ENCODE assay signal across 7 cellular contexts in genomic region chr2:9608491-9608890, GRCh38. TPM values are rescaled to one million over a fixed set of nuclear protein-coding genes. Genes with fewer than 3 reads are reported as not detected.
DNase-seq lines count a peak whose midpoint lies in the region; ATAC-seq, FAIRE-seq and TF ChIP-seq lines count a peak whose summit lies in the region.
"Not testable (repeated sequence)": the region's sequence is repeated elsewhere in the genome, so short reads cannot be mapped to it uniquely, and the experiment has no call there.

No MANE protein-coding gene starts in this region.

- H2AFZ ChIP-seq in K562 (ENCODE audit: low read depth, low read length) = not testable (repeated sequence)

- H3K9me3 ChIP-seq in K562 (replicated peaks; ENCODE audit: control insufficient read depth, insufficient read depth, low read depth, low read length); skeletal muscle satellite cell (replicated peaks; ENCODE audit: low read length): not testable (repeated sequence)

- H3K9me1 ChIP-seq in K562 (ENCODE audit: control insufficient read depth, insufficient read depth, low read length) = not testable (repeated sequence)

- H3K36me3 Mint-ChIP-seq in activated CD4-positive, alpha-beta T cell treated with anti-CD3 and anti-CD28 coated beads, Interleukin-2, amount 10 ng/mL, durations not matched to agents 7 days and 5 days (ENCODE audit: low read depth) = peaks cover 39% of the 10 kb centered on the region
- H3K36me3 Mint-ChIP-seq in mesothelial cell of epicardium = peaks cover 18% of the 10 kb centered on the region

- ATAC-seq in GM19324 (IDR thresholded peaks at IDR 0.05; ENCODE audit: low FRiP score, unreplicated experiment) (peak; percentile 8), K562 (peak; percentile 13)

- H3K9ac ChIP-seq in K562 (ENCODE audit: insufficient read depth in 1 of 2, low read depth in 2 of 2, low read length in 2 of 2) = peak overlapping the region; percentile 13 to 62; a peak in 2 of 4 replicates
- H3K9ac ChIP-seq in skeletal muscle satellite cell (ENCODE audit: low read depth, low read length) = not testable (repeated sequence)

- H3K4me1 Mint-ChIP-seq in activated CD4-positive, alpha-beta T cell treated with anti-CD3 and anti-CD28 coated beads, Interleukin-2, amount 10 ng/mL, durations not matched to agents 7 days and 5 days = peaks cover 61% of the 10 kb centered on the region
- H3K4me1 Mint-ChIP-seq in mesothelial cell of epicardium = peaks cover 25% of the 10 kb centered on the region

- peak; percentile 72 for DNase-seq in LNCaP clone FGC (ENCODE audit: low read depth)
- DNase-seq in activated CD4-positive, alpha-beta T cell treated with anti-CD3 and anti-CD28 coated beads, Interleukin-2, amount 10 ng/mL, durations not matched to agents 7 days and 5 days; K562 (ENCODE audit: extremely low read depth in 1 of 4, low spot score in 3 of 4); fibroblast of the aortic adventitia (ENCODE audit: low read depth); mesothelial cell of epicardium (ENCODE audit: low spot score in 2 of 2, unreplicated experiment in 2 of 2): not testable (repeated sequence)

- H3K4me3 ChIP-seq in LNCaP clone FGC (ENCODE audit: low read depth, low read length); skeletal muscle satellite cell (ENCODE audit: low read length): not testable (repeated sequence)
- H3K4me3 ChIP-seq in K562 = peak overlapping the region; percentile 16; the same call in 1 of the 2 replicates
- H3K4me3 ChIP-seq in fibroblast of the aortic adventitia (ENCODE audit: low read depth, low read length) = peak overlapping the region; percentile 49

- not testable (repeated sequence) for H3K4me1 ChIP-seq in K562 (replicated peaks in 1 of 2; ENCODE audit: control insufficient read depth in 2 of 2, insufficient read depth in 2 of 2, low read length in 2 of 2)
- peaks cover 28% of the 10 kb centered on the region for H3K4me1 ChIP-seq in skeletal muscle satellite cell (ENCODE audit: control insufficient read depth, insufficient read depth, low read length)

- intact Hi-C loops in K562 (cut with micrococcal nuclease) = not testable (repeated sequence)

- in situ Hi-C loops in K562 (cut with MboI) = not testable (repeated sequence)

- H3K36me3 ChIP-seq in K562 (ENCODE audit: control insufficient read depth, insufficient read depth, low read length) (peaks cover 17% of the 10 kb centered on the region; the same call in 2 of the 3 replicates), skeletal muscle satellite cell (ENCODE audit: insufficient read depth, low read length) (peaks cover 23% of the 10 kb centered on the region)

- peaks cover 98% of the 10 kb centered on the region for H3K79me2 ChIP-seq in K562 (ENCODE audit: control insufficient read depth, insufficient read depth, low read length)

- not testable (repeated sequence) for TF ChIP-seq POLR2A in K562 (conservative IDR thresholded peaks at IDR 0.05)

- not testable (repeated sequence) for H3K27me3 Mint-ChIP-seq in activated CD4-positive, alpha-beta T cell treated with anti-CD3 and anti-CD28 coated beads, Interleukin-2, amount 10 ng/mL, durations not matched to agents 7 days and 5 days; mesothelial cell of epicardium (ENCODE audit: low read depth)

- POLR2A ChIA-PET in activated CD4-positive, alpha-beta T cell treated with anti-CD3 and anti-CD28 coated beads, Interleukin-2, amount 10 ng/mL, durations not matched to agents 7 days and 5 days (lab: Charles Lee) = interaction anchor here (0.8 kb wide), 1 partner anchor 516 kb away, joined by 6 read pairs; no protein-coding TSS in a partner anchor
- POLR2A ChIA-PET in K562 (lab: Yijun Ruan, JAX) = interaction anchor here (0.7 to 2.5 kb wide), 9 partner anchors 9 to 374 kb away, joined by 3 to 14 read pairs (median 4); partner anchors contain the start of gene YWHAQ

- peak overlapping the region; percentile 77 for H3K4me3 Mint-ChIP-seq in activated CD4-positive, alpha-beta T cell treated with anti-CD3 and anti-CD28 coated beads, Interleukin-2, amount 10 ng/mL, durations not matched to agents 7 days and 5 days
- not testable (repeated sequence) for H3K4me3 Mint-ChIP-seq in mesothelial cell of epicardium

- TF ChIP-seq RAD21 in K562 (CRISPR knock-in tag; conservative IDR thresholded peaks at IDR 0.05 in 1 of 2, IDR thresholded peaks at IDR 0.05 in 1 of 2) = not testable (repeated sequence)

- not testable (repeated sequence) for TF ChIP-seq CTCF in LNCaP clone FGC (IDR thresholded peaks at IDR 0.05; ENCODE audit: control insufficient read depth, extremely low read depth, insufficient read depth); K562 (IDR thresholded peaks at IDR 0.05 in 2 of 3, conservative IDR thresholded peaks at IDR 0.05 in 1 of 3; ENCODE audit: insufficient read depth in 2 of 3, low read depth in 1 of 3, low read length in 3 of 3); fibroblast of the aortic adventitia (IDR thresholded peaks at IDR 0.05; ENCODE audit: insufficient read depth, low read length); mesothelial cell of epicardium (IDR thresholded peaks at IDR 0.05; ENCODE audit: unreplicated experiment)

- peak overlapping the region; percentile 84 for H3K27ac ChIP-seq in K562 (ENCODE audit: extremely low read depth, low read depth, low read length)

- H3K4me2 ChIP-seq in K562 (ENCODE audit: insufficient read depth, low read length) (peak overlapping the region; percentile 51), skeletal muscle satellite cell (ENCODE audit: low read length) (peak overlapping the region; percentile 57)

- not testable (repeated sequence) for H3K9me3 Mint-ChIP-seq in activated CD4-positive, alpha-beta T cell treated with anti-CD3 and anti-CD28 coated beads, Interleukin-2, amount 10 ng/mL, durations not matched to agents 7 days and 5 days; mesothelial cell of epicardium

- not testable (repeated sequence) for BruUV-seq in K562 (replicated peaks; lab: Mats Ljungman, UMichigan)

- not testable (repeated sequence) for FAIRE-seq in K562 (lab: Jason Lieb, UNC)

- H3K27ac Mint-ChIP-seq in activated CD4-positive, alpha-beta T cell treated with anti-CD3 and anti-CD28 coated beads, Interleukin-2, amount 10 ng/mL, durations not matched to agents 7 days and 5 days = peak overlapping the region; percentile 97
- peak overlapping the region; percentile 87 for H3K27ac Mint-ChIP-seq in mesothelial cell of epicardium

- H3K27me3 ChIP-seq in K562 (ENCODE audit: control insufficient read depth in 2 of 2, insufficient read depth in 2 of 2, low read length in 2 of 2); skeletal muscle satellite cell (ENCODE audit: control insufficient read depth, insufficient read depth, low read length): not testable (repeated sequence)

- 35% methylated on average over 10 of the region's 10 CpGs for WGBS in K562 (ENCODE audit: insufficient coverage, low coverage, missing lambda C conversion rate)

- CTCF ChIA-PET in activated CD4-positive, alpha-beta T cell treated with anti-CD3 and anti-CD28 coated beads, Interleukin-2, amount 10 ng/mL, durations not matched to agents 7 days and 5 days (lab: Charles Lee) = interaction anchor here (0.7 to 2.3 kb wide), 3 partner anchors 13 to 52 kb away, joined by 3 to 9 read pairs (median 7); partner anchors contain the start of gene ADAM17
- CTCF ChIA-PET in K562 (lab: Yijun Ruan, JAX; ENCODE audit: low intra/inter-chr PET ratio) = not testable (repeated sequence)

- H4K20me1 ChIP-seq in K562 (replicated peaks; ENCODE audit: control insufficient read depth, insufficient read depth, low read length) = not testable (repeated sequence)

- not testable (repeated sequence) for TF ChIP-seq EP300 in K562 (IDR thresholded peaks at IDR 0.05; ENCODE audit: low read length)

RNA-seq across cellular contexts. Expression of gene YWHAQ, which starts 22.3 kb away (rescaled TPM):
- 100 to 1,000 TPM; 308 to 322 TPM for total RNA-seq in activated CD4-positive, alpha-beta T cell treated with anti-CD3 and anti-CD28 coated beads, Interleukin-2, amount 10 ng/mL, durations not matched to agents 7 days and 5 days
- total RNA-seq in K562 (2011; cell fraction: chromatin; rRNA removed; ENCODE audit: low replicate concordance) = 25.2 and 50.9 TPM in 2 replicates
- 29.5 and 31.5 TPM in 2 replicates for total RNA-seq in K562 (2011; cell fraction: nucleolus; rRNA removed)
- 48.2 and 73.2 TPM in 2 replicates for total RNA-seq in K562 (2011; cell fraction: nucleoplasm; rRNA removed)
- total RNA-seq in K562 (2014; rRNA removed) (97.7 and 108 TPM in 2 replicates), K562 (2014; rRNA removed; fragmentation: Illumina TruSeq; extraction: Trizol) (276 and 301 TPM in 2 replicates), K562 (2015; rRNA removed; fragmentation: Illumina TruSeq; extraction: Trizol) (191 and 203 TPM in 2 replicates), K562 (2021) (263 and 267 TPM in 2 replicates), fibroblast of the aortic adventitia (ENCODE audit: low replicate concordance) (152 and 562 TPM in 2 replicates), mesothelial cell of epicardium (240 to 248 TPM (median 248 TPM) in 3 replicates)
- polyA plus RNA-seq in K562 (2011; rRNA removed) (245 and 359 TPM in 2 replicates), K562 (2014; fragmentation: Illumina TruSeq; extraction: Trizol) (218 and 243 TPM in 2 replicates), K562 (2014; fragmentation: Nextera tagmentation; extraction: Ambion mirVana) (10 to 100 TPM; 63.1 to 79.2 TPM), K562 (2014; rRNA removed) (151 and 178 TPM in 2 replicates)
- polyA plus RNA-seq in K562 (2011; cell fraction: cytosol; rRNA removed) = 102 and 143 TPM in 2 replicates
- polyA plus RNA-seq in K562 (2011; cell fraction: nucleus; rRNA removed) = 48.6 and 76.4 TPM in 2 replicates
- polyA plus RNA-seq in K562 (2012) = 186 and 231 TPM in 2 replicates
- polyA minus RNA-seq in K562 (2011; rRNA and poly(A)+ RNA removed) = 327 and 372 TPM in 2 replicates
- 162 and 201 TPM in 2 replicates for polyA minus RNA-seq in K562 (2011; cell fraction: cytosol; rRNA and poly(A)+ RNA removed)
- 20.7 and 42.0 TPM in 2 replicates for polyA minus RNA-seq in K562 (2011; cell fraction: nucleus; rRNA and poly(A)+ RNA removed)
- 362 and 412 TPM in 2 replicates for total RNA-seq in skeletal muscle satellite cell (2012; rRNA removed)

RNA-seq across cellular contexts. Expression of gene ADAM17, which starts 52.9 kb away (rescaled TPM):
- total RNA-seq in activated CD4-positive, alpha-beta T cell treated with anti-CD3 and anti-CD28 coated beads, Interleukin-2, amount 10 ng/mL, durations not matched to agents 7 days and 5 days = 10 to 100 TPM; 23.0 to 24.4 TPM
- total RNA-seq in K562 (2011; cell fraction: chromatin; rRNA removed; ENCODE audit: low replicate concordance) = 65.9 and 125 TPM in 2 replicates
- total RNA-seq in K562 (2011; cell fraction: nucleolus; rRNA removed) = 40.0 and 49.9 TPM in 2 replicates
- 73.1 and 114 TPM in 2 replicates for total RNA-seq in K562 (2011; cell fraction: nucleoplasm; rRNA removed)
- total RNA-seq in K562 (2014; rRNA removed) (19.0 and 19.6 TPM in 2 replicates), K562 (2014; rRNA removed; fragmentation: Illumina TruSeq; extraction: Trizol) (28.1 and 33.7 TPM in 2 replicates), K562 (2015; rRNA removed; fragmentation: Illumina TruSeq; extraction: Trizol) (27.1 and 28.5 TPM in 2 replicates), K562 (2021) (27.9 and 30.0 TPM in 2 replicates), fibroblast of the aortic adventitia (ENCODE audit: low replicate concordance) (40.1 and 108 TPM in 2 replicates), mesothelial cell of epicardium (47.2 to 48.8 TPM (median 47.8 TPM) in 3 replicates)
- polyA plus RNA-seq in K562 (2011; rRNA removed) (11.8 and 12.8 TPM in 2 replicates), K562 (2014; fragmentation: Illumina TruSeq; extraction: Trizol) (21.5 and 22.1 TPM in 2 replicates), K562 (2014; fragmentation: Nextera tagmentation; extraction: Ambion mirVana) (1 to 10 TPM; 5.8 to 7.8 TPM), K562 (2014; rRNA removed) (15.2 and 16.4 TPM in 2 replicates)
- polyA plus RNA-seq in K562 (2011; cell fraction: cytosol; rRNA removed) = 3.0 and 5.7 TPM in 2 replicates
- polyA plus RNA-seq in K562 (2011; cell fraction: nucleus; rRNA removed) = 13.6 and 15.4 TPM in 2 replicates
- 21.8 and 24.0 TPM in 2 replicates for polyA plus RNA-seq in K562 (2012)
- polyA minus RNA-seq in K562 (2011; rRNA and poly(A)+ RNA removed) = 41.0 and 44.7 TPM in 2 replicates
- polyA minus RNA-seq in K562 (2011; cell fraction: cytosol; rRNA and poly(A)+ RNA removed) = 9.7 and 12.0 TPM in 2 replicates
- 13.3 and 27.4 TPM in 2 replicates for polyA minus RNA-seq in K562 (2011; cell fraction: nucleus; rRNA and poly(A)+ RNA removed)
- 27.5 and 35.5 TPM in 2 replicates for total RNA-seq in skeletal muscle satellite cell (2012; rRNA removed)
